In the genomic region with DNA sequence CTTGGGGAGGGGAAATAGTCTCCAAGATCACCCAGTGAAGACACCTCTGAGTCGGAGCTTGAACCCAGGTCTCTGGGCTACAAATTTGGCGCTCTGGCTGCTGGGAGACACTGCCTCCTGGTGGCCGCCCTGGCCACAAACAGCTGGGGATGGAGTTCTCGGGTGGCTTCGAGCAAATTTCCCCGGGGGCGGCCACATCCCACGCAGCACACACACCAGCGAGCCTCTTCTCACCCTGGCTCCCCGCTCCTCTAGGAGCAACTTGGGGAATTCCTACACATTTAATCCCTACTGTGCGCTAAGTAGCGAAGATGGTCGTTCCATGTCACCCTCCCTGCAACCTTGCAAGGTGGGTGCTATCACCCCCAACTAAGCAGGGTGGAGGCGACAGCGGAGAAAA, we compare ENCODE assay signal across 1 cellular context.
TF ChIP-seq lines count a peak whose summit lies in the region.

No MANE protein-coding gene starts in this region.

TF ChIP-seq in WTC11, 78 proteins besides CTCF, POLR2A, EP300 and RAD21 (continued from another document):
- TF ChIP-seq, protein P1, sequence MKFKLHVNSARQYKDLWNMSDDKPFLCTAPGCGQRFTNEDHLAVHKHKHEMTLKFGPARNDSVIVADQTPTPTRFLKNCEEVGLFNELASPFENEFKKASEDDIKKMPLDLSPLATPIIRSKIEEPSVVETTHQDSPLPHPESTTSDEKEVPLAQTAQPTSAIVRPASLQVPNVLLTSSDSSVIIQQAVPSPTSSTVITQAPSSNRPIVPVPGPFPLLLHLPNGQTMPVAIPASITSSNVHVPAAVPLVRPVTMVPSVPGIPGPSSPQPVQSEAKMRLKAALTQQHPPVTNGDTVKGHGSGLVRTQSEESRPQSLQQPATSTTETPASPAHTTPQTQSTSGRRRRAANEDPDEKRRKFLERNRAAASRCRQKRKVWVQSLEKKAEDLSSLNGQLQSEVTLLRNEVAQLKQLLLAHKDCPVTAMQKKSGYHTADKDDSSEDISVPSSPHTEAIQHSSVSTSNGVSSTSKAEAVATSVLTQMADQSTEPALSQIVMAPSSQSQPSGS (CRISPR knock-in tag; IDR thresholded peaks at IDR 0.05; ENCODE audit: borderline replicate concordance, low read depth): no peak
- TF ChIP-seq SMAD4 (CRISPR knock-in tag; IDR thresholded peaks at IDR 0.05): no peak
- no peak for TF ChIP-seq ZBTB21 (CRISPR knock-in tag; IDR thresholded peaks at IDR 0.05; ENCODE audit: borderline replicate concordance)
- no peak for TF ChIP-seq JUN (CRISPR knock-in tag; IDR thresholded peaks at IDR 0.05)
